ENCODE assay signal across 8 cellular contexts in the genomic region with DNA sequence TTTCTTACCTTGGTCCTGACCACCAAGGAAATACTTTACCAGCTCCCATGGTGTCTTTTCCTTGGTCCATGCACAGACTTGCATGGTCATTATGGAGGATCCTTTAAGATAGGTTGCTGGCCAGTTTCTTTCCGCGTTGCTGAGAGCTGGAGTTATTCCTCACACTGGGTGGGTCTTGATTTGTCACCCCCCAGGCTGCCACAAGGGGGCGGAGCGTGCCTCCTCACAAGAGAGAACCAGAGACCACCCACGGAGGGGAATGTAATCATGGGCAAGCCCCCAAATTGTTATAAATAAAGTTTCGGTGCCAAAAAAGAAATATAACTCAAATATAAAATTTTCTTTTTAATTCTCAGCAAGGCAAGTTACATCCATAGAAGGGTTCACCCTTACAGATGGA. TPM values are rescaled to one million over a fixed set of nuclear protein-coding genes. Genes with fewer than 3 reads are reported as not detected.
DNase-seq lines count a peak whose midpoint lies in the region; ATAC-seq and TF ChIP-seq lines count a peak whose summit lies in the region.

No MANE protein-coding gene starts in this region.

- DNase-seq in SK-N-SH (peak; percentile 40), epithelial cell of proximal tubule (ENCODE audit: low read depth) (no peak), GOT3 (lab: John Stamatoyannopoulos, UW) (no peak), aorta (no peak)
- DNase-seq in stimulated activated CD8-positive, alpha-beta memory T cell treated with anti-CD3 and anti-CD28 coated beads, Interleukin-4, amount 100 ng/mL, for 48 hours: peak; percentile 70
- DNase-seq in central memory CD4-positive, alpha-beta T cell: no peak

- H2AFZ ChIP-seq in SK-N-SH (ENCODE audit: low read depth): no peak overlapping the region

- H3K4me1 ChIP-seq in SK-N-SH (ENCODE audit: control insufficient read depth in 1 of 2, insufficient read depth in 2 of 2, low read depth in 1 of 2, low read length in 1 of 2): no peaks in the 10 kb centered on the region
- H3K4me1 ChIP-seq in aorta (ENCODE audit: control insufficient read depth in 1 of 2, insufficient read depth in 2 of 2, low read length in 2 of 2): no peaks in the 10 kb centered on the region

- H3K4me3 ChIP-seq in SK-N-SH (ENCODE audit: low read depth in 2 of 2, low read length in 1 of 2) (no peak overlapping the region), epithelial cell of proximal tubule (ENCODE audit: low read depth, low read length) (no peak overlapping the region), aorta (ENCODE audit: low read length in 2 of 2) (no peak overlapping the region)

- POLR2A ChIA-PET in SK-N-SH (lab: Yijun Ruan, JAX): no interaction called here

- no peak for ATAC-seq in SK-N-SH treated with all-trans-retinoic acid at 6 μM for 48 hours
- ATAC-seq in aorta (ENCODE audit: low FRiP score): no peak

- no peaks in the 10 kb centered on the region for H3K36me3 ChIP-seq in SK-N-SH (replicated peaks in 1 of 2; ENCODE audit: control insufficient read depth in 1 of 2, insufficient read depth in 2 of 2, low read length in 1 of 2)
- H3K36me3 ChIP-seq in aorta (ENCODE audit: control insufficient read depth in 1 of 2, insufficient read depth in 2 of 2, low read length in 1 of 2): no peaks in the 10 kb centered on the region

- TF ChIP-seq RAD21 in SK-N-SH (IDR thresholded peaks at IDR 0.05; ENCODE audit: low read length): peak; percentile 39

- no peaks in the 10 kb centered on the region for H3K9me2 ChIP-seq in SK-N-SH

- H3K9ac ChIP-seq in SK-N-SH: no peak overlapping the region

- H4K20me1 ChIP-seq in SK-N-SH (ENCODE audit: insufficient read depth): no peaks in the 10 kb centered on the region

- TF ChIP-seq EP300 in SK-N-SH (IDR thresholded peaks at IDR 0.05; ENCODE audit: borderline replicate concordance in 1 of 2, low read depth in 1 of 2, low read length in 1 of 2): no peak

- no peak overlapping the region for H3K4me2 ChIP-seq in SK-N-SH

- H3F3A ChIP-seq in SK-N-SH (replicated peaks; ENCODE audit: insufficient read depth): no peaks in the 10 kb centered on the region

- H3K27me3 ChIP-seq in SK-N-SH (ENCODE audit: insufficient read depth) (no peaks in the 10 kb centered on the region), aorta (ENCODE audit: control insufficient read depth in 1 of 2, insufficient read depth in 2 of 2, low read length in 1 of 2) (no peaks in the 10 kb centered on the region)

- H3K9me3 ChIP-seq in SK-N-SH (no peaks in the 10 kb centered on the region), aorta (ENCODE audit: control insufficient read depth, low read length) (no peaks in the 10 kb centered on the region)

- CTCF ChIA-PET in SK-N-SH (lab: Yijun Ruan, JAX): interaction anchor here (0.7 to 1.4 kb wide), 3 partner anchors 32 to 289 kb away, joined by 3 to 5 read pairs (median 4); no protein-coding TSS in a partner anchor

- no peaks in the 10 kb centered on the region for H3K79me2 ChIP-seq in SK-N-SH (ENCODE audit: insufficient read depth)

- WGBS in SK-N-SH (ENCODE audit: low lambda C conversion rate): 67% methylated on average over 6 of the region's 6 CpGs
- 87 to 88% methylated on average over 6 of the region's 6 CpGs for WGBS in aorta, 2 donors

- no peak overlapping the region for H3K27ac ChIP-seq in SK-N-SH (ENCODE audit: low read depth in 2 of 2, low read length in 1 of 2)
- no peak overlapping the region for H3K27ac ChIP-seq in VCaP
- no peak overlapping the region for H3K27ac ChIP-seq in aorta (ENCODE audit: low read depth in 1 of 2, low read length in 2 of 2)

- intact Hi-C loops in aorta (cut with DNase I): no loop called here

- peak; percentile 50 for TF ChIP-seq CTCF in SK-N-SH (IDR thresholded peaks at IDR 0.05)
- TF ChIP-seq CTCF in VCaP (conservative IDR thresholded peaks at IDR 0.05): peak; percentile 38
- peak; percentile 52 for TF ChIP-seq CTCF in epithelial cell of proximal tubule (conservative IDR thresholded peaks at IDR 0.05; ENCODE audit: low read depth, low read length)

TF ChIP-seq in SK-N-SH, 30 proteins besides CTCF, POLR2A, EP300 and RAD21:
- TF ChIP-seq SMC3 (IDR thresholded peaks at IDR 0.05; ENCODE audit: low read depth, low read length): 0 out of 2 replicates have a peak, but pooled peaks have one; percentile 20
- TF ChIP-seq, protein P1, sequence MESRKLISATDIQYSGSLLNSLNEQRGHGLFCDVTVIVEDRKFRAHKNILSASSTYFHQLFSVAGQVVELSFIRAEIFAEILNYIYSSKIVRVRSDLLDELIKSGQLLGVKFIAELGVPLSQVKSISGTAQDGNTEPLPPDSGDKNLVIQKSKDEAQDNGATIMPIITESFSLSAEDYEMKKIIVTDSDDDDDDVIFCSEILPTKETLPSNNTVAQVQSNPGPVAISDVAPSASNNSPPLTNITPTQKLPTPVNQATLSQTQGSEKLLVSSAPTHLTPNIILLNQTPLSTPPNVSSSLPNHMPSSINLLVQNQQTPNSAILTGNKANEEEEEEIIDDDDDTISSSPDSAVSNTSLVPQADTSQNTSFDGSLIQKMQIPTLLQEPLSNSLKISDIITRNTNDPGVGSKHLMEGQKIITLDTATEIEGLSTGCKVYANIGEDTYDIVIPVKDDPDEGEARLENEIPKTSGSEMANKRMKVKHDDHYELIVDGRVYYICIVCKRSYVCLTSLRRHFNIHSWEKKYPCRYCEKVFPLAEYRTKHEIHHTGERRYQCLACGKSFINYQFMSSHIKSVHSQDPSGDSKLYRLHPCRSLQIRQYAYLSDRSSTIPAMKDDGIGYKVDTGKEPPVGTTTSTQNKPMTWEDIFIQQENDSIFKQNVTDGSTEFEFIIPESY (IDR thresholded peaks at IDR 0.05; ENCODE audit: borderline replicate concordance, low read depth): no peak
TF ChIP-seq in SK-N-SH: peak in this region for 1.

TF ChIP-seq in SK-N-SH treated with all-trans-retinoic acid at 6 μM for 48 hours, 23 proteins besides CTCF, POLR2A, EP300 and RAD21:
- no peak for TF ChIP-seq ZNF565 (CRISPR knock-in tag; conservative IDR thresholded peaks at IDR 0.05; ENCODE audit: low read depth)
- TF ChIP-seq, protein P2, sequence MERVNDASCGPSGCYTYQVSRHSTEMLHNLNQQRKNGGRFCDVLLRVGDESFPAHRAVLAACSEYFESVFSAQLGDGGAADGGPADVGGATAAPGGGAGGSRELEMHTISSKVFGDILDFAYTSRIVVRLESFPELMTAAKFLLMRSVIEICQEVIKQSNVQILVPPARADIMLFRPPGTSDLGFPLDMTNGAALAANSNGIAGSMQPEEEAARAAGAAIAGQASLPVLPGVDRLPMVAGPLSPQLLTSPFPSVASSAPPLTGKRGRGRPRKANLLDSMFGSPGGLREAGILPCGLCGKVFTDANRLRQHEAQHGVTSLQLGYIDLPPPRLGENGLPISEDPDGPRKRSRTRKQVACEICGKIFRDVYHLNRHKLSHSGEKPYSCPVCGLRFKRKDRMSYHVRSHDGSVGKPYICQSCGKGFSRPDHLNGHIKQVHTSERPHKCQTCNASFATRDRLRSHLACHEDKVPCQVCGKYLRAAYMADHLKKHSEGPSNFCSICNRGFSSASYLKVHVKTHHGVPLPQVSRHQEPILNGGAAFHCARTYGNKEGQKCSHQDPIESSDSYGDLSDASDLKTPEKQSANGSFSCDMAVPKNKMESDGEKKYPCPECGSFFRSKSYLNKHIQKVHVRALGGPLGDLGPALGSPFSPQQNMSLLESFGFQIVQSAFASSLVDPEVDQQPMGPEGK (CRISPR knock-in tag; IDR thresholded peaks at IDR 0.05; ENCODE audit: borderline replicate concordance): no peak

RNA-seq across cellular contexts. Expression of a gene that starts 10.5 kb away (rescaled TPM):
- polyA plus RNA-seq in SK-N-SH (2012; rRNA removed) (5.3 and 6.5 TPM in 2 replicates), aorta (1 to 10 TPM; 3.3 to 4.6 TPM)
- 7.2 and 7.4 TPM in 2 replicates for polyA plus RNA-seq in SK-N-SH (2012; cell fraction: cytosol; rRNA removed)
- 4.4 and 7.1 TPM in 2 replicates for polyA plus RNA-seq in SK-N-SH (2012; cell fraction: nucleus; rRNA removed)
- total RNA-seq in epithelial cell of proximal tubule (17.4 and 21.4 TPM in 2 replicates), aorta (10 to 100 TPM; 12.1 to 13.8 TPM)

Comparison
In these comparisons a context has a peak if more than half of its experiments do, and no peak if none do; other contexts are left out.
1. DNase-seq: peak in SK-N-SH (single experiment) and stimulated activated CD8-positive, alpha-beta memory T cell treated with anti-CD3 and anti-CD28 coated beads, Interleukin-4, amount 100 ng/mL, for 48 hours (single experiment); none in epithelial cell of proximal tubule (single experiment), GOT3 (single experiment), aorta (0 of 2) and central memory CD4-positive, alpha-beta T cell (single experiment).
2. Peak in every context shown above with its lines, with median percentiles within 50 percentile points of each other: CTCF ChIP-seq.